ENCODE assay signal across 4 cellular contexts in genomic region chr9:33395159-33395879, GRCh38. TPM values are rescaled to one million over a fixed set of nuclear protein-coding genes. Genes with fewer than 3 reads are reported as not detected.
"Had no signal": no experiment of that assay in that cellular context is flagged by ENCODE, and none has a peak within 500 bp of the region (broad histone marks: within the 10 kb centered on the region; RNA-seq: fewer than 3 reads in every experiment).

No MANE protein-coding gene starts in this region.

RNA-seq across cellular contexts. Expression of gene AQP7, which starts 7.0 kb away (rescaled TPM):
- total RNA-seq: activated CD8-positive, alpha-beta memory T cell treated with anti-CD3 and anti-CD28 coated beads, Interleukin-2, amount 10 ng/mL, durations not matched to agents 7 days and 5 days; activated naive CD8-positive, alpha-beta T cell treated with anti-CD3 and anti-CD28 coated beads for 36 hours; dermis microvascular lymphatic vessel endothelial cell; kidney epithelial cell had no signal
